ENCODE assay signal across 15 cellular contexts in the genomic region with DNA sequence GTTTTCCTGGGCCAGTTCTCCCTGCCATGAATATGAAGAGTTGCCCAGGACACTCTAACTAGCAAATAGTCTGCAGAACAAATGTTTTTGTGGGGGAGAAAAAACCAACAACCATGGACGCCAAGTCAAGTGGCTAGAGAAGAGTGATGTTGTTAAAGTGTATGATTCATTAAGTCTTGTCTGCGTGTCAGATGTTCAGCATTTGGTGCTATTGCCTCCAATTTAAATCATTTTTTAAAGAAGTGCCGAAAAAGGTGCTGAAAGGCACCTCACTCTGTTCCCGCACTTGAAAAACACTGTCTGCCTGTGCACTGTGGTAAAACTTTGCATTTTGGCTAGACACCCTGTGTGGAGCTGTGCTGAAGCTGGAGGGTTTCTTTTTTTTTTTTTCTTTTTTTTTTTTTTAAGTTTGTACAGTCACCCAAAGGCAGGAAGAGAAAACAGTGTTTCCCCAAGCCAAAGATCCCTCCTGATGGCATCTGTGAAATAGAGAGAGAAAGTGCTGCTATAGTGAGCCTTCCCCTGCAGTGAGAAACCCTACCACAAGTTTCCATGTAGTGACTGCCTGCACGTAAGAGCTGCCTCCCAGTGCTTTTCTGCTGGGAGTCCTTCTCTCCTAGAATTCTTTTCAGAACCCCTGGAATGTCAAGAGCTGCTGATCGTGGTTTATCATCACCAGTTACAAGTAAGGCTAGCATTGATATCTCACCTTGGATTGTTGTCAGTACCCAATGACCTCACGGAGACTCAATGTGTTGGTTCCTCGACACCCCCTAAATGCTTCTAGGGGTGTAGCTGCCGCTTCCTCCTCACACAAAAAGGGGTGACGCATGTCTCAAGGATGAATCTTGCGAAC.
A peak's percentile ranks its signal among the peaks of the same experiment; 100 is the strongest.
DNase-seq lines count a peak whose midpoint lies in the region; ATAC-seq and TF ChIP-seq lines count a peak whose summit lies in the region.
"Had no signal": no experiment of that assay in that cellular context is flagged by ENCODE, and none has a peak within 500 bp of the region (broad histone marks: within the 10 kb centered on the region; RNA-seq: fewer than 3 reads in every experiment).

No MANE protein-coding gene starts in this region.

- no peaks in the 10 kb centered on the region for H3K9me3 Mint-ChIP-seq in activated naive CD4-positive, alpha-beta T cell treated with anti-CD3 and anti-CD28 coated beads, Interleukin-2, amount 50 U/mL, for 24 hours
- peaks cover 2% of the 10 kb centered on the region for H3K9me3 Mint-ChIP-seq in activated naive CD4-positive, alpha-beta T cell treated with anti-CD3 and anti-CD28 coated beads, Interleukin-2, amount 10 ng/mL, durations not matched to agents 7 days and 5 days

- WGBS in GM23248 (ENCODE audit: low coverage in 1 of 2, low lambda C conversion rate in 2 of 2, missing lambda C conversion rate in 2 of 2), 2 experiments = 51 to 53% methylated on average over 11 of the region's 11 CpGs

- H3K4me1 Mint-ChIP-seq in activated naive CD4-positive, alpha-beta T cell treated with anti-CD3 and anti-CD28 coated beads, Interleukin-2, amount 50 U/mL, for 24 hours = no peaks in the 10 kb centered on the region
- no peaks in the 10 kb centered on the region for H3K4me1 Mint-ChIP-seq in activated naive CD4-positive, alpha-beta T cell treated with anti-CD3 and anti-CD28 coated beads, Interleukin-2, amount 10 ng/mL, durations not matched to agents 7 days and 5 days
- H3K4me1 Mint-ChIP-seq: activated CD4-positive, alpha-beta T cell treated with anti-CD3 and anti-CD28 coated beads, Interleukin-2, amount 10 ng/mL, durations not matched to agents 24 days and 14 days had no signal

- no peaks in the 10 kb centered on the region for H3K9me2 ChIP-seq in GM23248 (ENCODE audit: insufficient read depth)

- H3K9me3 ChIP-seq in GM23248 (ENCODE audit: low read depth) = no peaks in the 10 kb centered on the region
- no peaks in the 10 kb centered on the region for H3K9me3 ChIP-seq in lower lobe of right lung
- H3K9me3 ChIP-seq: pancreas had no signal

- no peak overlapping the region for H2AFZ ChIP-seq in GM23248

- H3K27ac Mint-ChIP-seq in activated naive CD4-positive, alpha-beta T cell treated with anti-CD3 and anti-CD28 coated beads, Interleukin-2, amount 50 U/mL, for 24 hours = peak overlapping the region; percentile 20
- no peak overlapping the region for H3K27ac Mint-ChIP-seq in activated naive CD4-positive, alpha-beta T cell treated with anti-CD3 and anti-CD28 coated beads, Interleukin-2, amount 10 ng/mL, durations not matched to agents 7 days and 5 days
- H3K27ac Mint-ChIP-seq: activated CD4-positive, alpha-beta T cell treated with anti-CD3 and anti-CD28 coated beads, Interleukin-2, amount 10 ng/mL, durations not matched to agents 24 days and 14 days had no signal

- peaks cover 18% of the 10 kb centered on the region for H3K4me1 ChIP-seq in GM23248 (ENCODE audit: insufficient read depth)
- H3K4me1 ChIP-seq in lower lobe of right lung = no peaks in the 10 kb centered on the region
- H3K4me1 ChIP-seq: pancreas had no signal

- DNase-seq in activated naive CD4-positive, alpha-beta T cell treated with Interleukin-2 at 50 U/mL for 16 hours = no peak
- peak; percentile 50 for DNase-seq in GM23248
- no peak for DNase-seq in NCI-H510A treated with DMSO at 0.1 percent for 48 hours (lab: John Stamatoyannopoulos, UW)
- DNase-seq in lower lobe of right lung = no peak
- no peak for DNase-seq in activated naive CD4-positive, alpha-beta T cell treated with anti-CD3 and anti-CD28 coated beads, Interleukin-2, amount 10 ng/mL, durations not matched to agents 7 days and 5 days
- DNase-seq in AG08396 (ENCODE audit: low spot score) = no peak
- DNase-seq: activated CD4-positive, alpha-beta T cell treated with anti-CD3 and anti-CD28 coated beads, Interleukin-2, amount 10 ng/mL, durations not matched to agents 24 days and 14 days; amygdala; NCI-H2081 treated with DMSO at 0.1 percent for 48 hours; pancreas; SIG-M5; trophoblast cell had no signal

- H3K36me3 ChIP-seq in GM23248 (ENCODE audit: low read depth) (no peaks in the 10 kb centered on the region), lower lobe of right lung (no peaks in the 10 kb centered on the region)
- H3K36me3 ChIP-seq: pancreas had no signal

- H3K4me3 ChIP-seq in GM23248 = peak overlapping the region; percentile 5
- no peak overlapping the region for H3K4me3 ChIP-seq in lower lobe of right lung
- H3K4me3 ChIP-seq: pancreas had no signal

- no peak for TF ChIP-seq CTCF in lower lobe of right lung (IDR thresholded peaks at IDR 0.05)

- H3K79me2 ChIP-seq in GM23248 (ENCODE audit: insufficient read depth) = no peaks in the 10 kb centered on the region

- intact Hi-C loops in lower lobe of right lung (cut with DNase I) = no loop called here

- peak overlapping the region; percentile 29 for H3K4me2 ChIP-seq in GM23248 (ENCODE audit: unreplicated experiment)

- ATAC-seq in HG03457 (IDR thresholded peaks at IDR 0.05; ENCODE audit: unreplicated experiment) = peak; percentile 78
- ATAC-seq in lower lobe of right lung = no peak
- ATAC-seq: esophagus mucosa, pancreas had no signal

- H3K27me3 ChIP-seq in GM23248 (replicated peaks; ENCODE audit: insufficient read depth) (no peaks in the 10 kb centered on the region), lower lobe of right lung (ENCODE audit: low read depth) (peaks cover 3% of the 10 kb centered on the region)
- H3K27me3 ChIP-seq: pancreas had no signal

- H4K20me1 ChIP-seq in GM23248 (ENCODE audit: insufficient read depth) = no peaks in the 10 kb centered on the region

- H3K27ac ChIP-seq in GM23248 (peak overlapping the region; percentile 44), lower lobe of right lung (no peak overlapping the region)
- H3K27ac ChIP-seq: pancreas had no signal

- H3K9ac ChIP-seq in GM23248 = no peak overlapping the region

- H3F3A ChIP-seq in GM23248 (ENCODE audit: insufficient read depth) = peaks cover 14% of the 10 kb centered on the region

- CTCF ChIA-PET in activated naive CD4-positive, alpha-beta T cell treated with anti-CD3 and anti-CD28 coated beads, Interleukin-2, amount 10 ng/mL, durations not matched to agents 7 days and 5 days (lab: Charles Lee) = no interaction called here

- in situ Hi-C loops in GM23248 (cut with MboI) = no loop called here

- no peaks in the 10 kb centered on the region for H3K36me3 Mint-ChIP-seq in activated naive CD4-positive, alpha-beta T cell treated with anti-CD3 and anti-CD28 coated beads, Interleukin-2, amount 50 U/mL, for 24 hours
- H3K36me3 Mint-ChIP-seq in activated naive CD4-positive, alpha-beta T cell treated with anti-CD3 and anti-CD28 coated beads, Interleukin-2, amount 10 ng/mL, durations not matched to agents 7 days and 5 days = no peaks in the 10 kb centered on the region

- H3K4me3 Mint-ChIP-seq in activated naive CD4-positive, alpha-beta T cell treated with anti-CD3 and anti-CD28 coated beads, Interleukin-2, amount 50 U/mL, for 24 hours = no peak overlapping the region
- no peak overlapping the region for H3K4me3 Mint-ChIP-seq in activated naive CD4-positive, alpha-beta T cell treated with anti-CD3 and anti-CD28 coated beads, Interleukin-2, amount 10 ng/mL, durations not matched to agents 7 days and 5 days
- H3K4me3 Mint-ChIP-seq: activated CD4-positive, alpha-beta T cell treated with anti-CD3 and anti-CD28 coated beads, Interleukin-2, amount 10 ng/mL, durations not matched to agents 24 days and 14 days had no signal

- no peaks in the 10 kb centered on the region for H3K27me3 Mint-ChIP-seq in activated naive CD4-positive, alpha-beta T cell treated with anti-CD3 and anti-CD28 coated beads, Interleukin-2, amount 50 U/mL, for 24 hours
- H3K27me3 Mint-ChIP-seq in activated naive CD4-positive, alpha-beta T cell treated with anti-CD3 and anti-CD28 coated beads, Interleukin-2, amount 10 ng/mL, durations not matched to agents 7 days and 5 days = no peaks in the 10 kb centered on the region
- H3K27me3 Mint-ChIP-seq: activated CD4-positive, alpha-beta T cell treated with anti-CD3 and anti-CD28 coated beads, Interleukin-2, amount 10 ng/mL, durations not matched to agents 24 days and 14 days had no signal
